In genomic region chr19:35130761-35131720, GRCh38 we compare ENCODE assay signal across 25 cellular contexts. TPM values are rescaled to one million over a fixed set of nuclear protein-coding genes. Genes with fewer than 3 reads are reported as not detected.
"Had no signal": no experiment of that assay in that cellular context is flagged by ENCODE, and none has a peak within 500 bp of the region (broad histone marks: within the 10 kb centered on the region; RNA-seq: fewer than 3 reads in every experiment).

No MANE protein-coding gene starts in this region.

- H3K36me3 Mint-ChIP-seq: activated CD4-positive, alpha-beta memory T cell treated with anti-CD3 and anti-CD28 coated beads for 36 hours; activated CD8-positive, alpha-beta memory T cell treated with anti-CD3 and anti-CD28 coated beads, Interleukin-2, amount 10 ng/mL, durations not matched to agents 7 days and 5 days; activated naive CD4-positive, alpha-beta T cell treated with anti-CD3 and anti-CD28 coated beads, Interleukin-2, amount 50 U/mL, for 24 hours; stimulated activated naive B cell treated with anti-CD40 and anti-IgM and Interleukin-4, amounts not matched to agents 10 μg/mL and 1 μg/mL and 100 μg/mL, for 72 hours had no signal

- H3K27me3 Mint-ChIP-seq: activated CD4-positive, alpha-beta memory T cell treated with anti-CD3 and anti-CD28 coated beads for 36 hours; activated CD8-positive, alpha-beta memory T cell treated with anti-CD3 and anti-CD28 coated beads, Interleukin-2, amount 10 ng/mL, durations not matched to agents 7 days and 5 days; activated naive CD4-positive, alpha-beta T cell treated with anti-CD3 and anti-CD28 coated beads, Interleukin-2, amount 50 U/mL, for 24 hours; memory B cell; stimulated activated naive B cell treated with anti-CD40 and anti-IgM and Interleukin-4, amounts not matched to agents 10 μg/mL and 1 μg/mL and 100 μg/mL, for 72 hours had no signal

- H3K9me3 Mint-ChIP-seq: activated CD4-positive, alpha-beta memory T cell treated with anti-CD3 and anti-CD28 coated beads for 36 hours; activated naive CD4-positive, alpha-beta T cell treated with anti-CD3 and anti-CD28 coated beads, Interleukin-2, amount 50 U/mL, for 24 hours; nephron had no signal

- H3K27ac ChIP-seq: body of pancreas, left ventricle myocardium inferior, skin epidermis, tibial artery had no signal

- H3K36me3 ChIP-seq: left ventricle myocardium inferior, tibial artery had no signal

- H3K4me3 ChIP-seq: body of pancreas, left ventricle myocardium inferior, skin epidermis, tibial artery had no signal

- H3K4me3 Mint-ChIP-seq: activated CD4-positive, alpha-beta memory T cell treated with anti-CD3 and anti-CD28 coated beads for 36 hours; activated CD8-positive, alpha-beta memory T cell treated with anti-CD3 and anti-CD28 coated beads, Interleukin-2, amount 10 ng/mL, durations not matched to agents 7 days and 5 days; activated naive CD4-positive, alpha-beta T cell treated with anti-CD3 and anti-CD28 coated beads, Interleukin-2, amount 50 U/mL, for 24 hours; memory B cell; nephron; stimulated activated naive B cell treated with anti-CD40 and anti-IgM and Interleukin-4, amounts not matched to agents 10 μg/mL and 1 μg/mL and 100 μg/mL, for 72 hours had no signal

- H3K27me3 ChIP-seq: body of pancreas, tibial artery had no signal

- DNase-seq: activated CD4-positive, alpha-beta memory T cell treated with anti-CD3 and anti-CD28 coated beads for 36 hours; activated CD8-positive, alpha-beta memory T cell treated with anti-CD3 and anti-CD28 coated beads, Interleukin-2, amount 10 ng/mL, durations not matched to agents 7 days and 5 days; activated T-cell treated with anti-CD3 and anti-CD28 coated beads, Interleukin-2, amount 50 U/mL, for 1 hour; amniotic stem cell; body of pancreas; central memory CD4-positive, alpha-beta T cell; cortex of kidney; effector CD8-positive, alpha-beta T cell; foreskin melanocyte; head of caudate nucleus; left ventricle myocardium inferior; occipital lobe; stimulated activated CD4-positive, alpha-beta T cell treated with anti-CD3 and anti-CD28 coated beads, Interleukin-15, amount 100 ng/mL, for 24 hours; stimulated activated CD4-positive, alpha-beta T cell treated with anti-CD3 and anti-CD28 coated beads, Interleukin-4, amount 100 ng/mL, for 1 hour; stimulated activated naive B cell treated with anti-CD40 and anti-IgM and Interleukin-4, amounts not matched to agents 10 μg/mL and 1 μg/mL and 100 μg/mL, for 72 hours; T-helper 1 cell; tibial artery had no signal

- H3K27ac Mint-ChIP-seq: activated CD4-positive, alpha-beta memory T cell treated with anti-CD3 and anti-CD28 coated beads for 36 hours; activated CD8-positive, alpha-beta memory T cell treated with anti-CD3 and anti-CD28 coated beads, Interleukin-2, amount 10 ng/mL, durations not matched to agents 7 days and 5 days; activated naive CD4-positive, alpha-beta T cell treated with anti-CD3 and anti-CD28 coated beads, Interleukin-2, amount 50 U/mL, for 24 hours; memory B cell; stimulated activated naive B cell treated with anti-CD40 and anti-IgM and Interleukin-4, amounts not matched to agents 10 μg/mL and 1 μg/mL and 100 μg/mL, for 72 hours had no signal

- ATAC-seq: activated CD8-positive, alpha-beta memory T cell treated with anti-CD3 and anti-CD28 coated beads, Interleukin-2, amount 10 ng/mL, durations not matched to agents 7 days and 5 days; body of pancreas; right cardiac atrium; SK-N-SH treated with all-trans-retinoic acid at 6 μM for 48 hours; stimulated activated naive B cell treated with anti-CD40 and anti-IgM and Interleukin-4, amounts not matched to agents 10 μg/mL and 1 μg/mL and 100 μg/mL, for 72 hours had no signal

- H3K9me3 ChIP-seq: body of pancreas, left ventricle myocardium inferior, tibial artery had no signal

RNA-seq across cellular contexts. Expression of gene LGI4, which starts 3.8 kb away (rescaled TPM):
- total RNA-seq: activated CD8-positive, alpha-beta memory T cell treated with anti-CD3 and anti-CD28 coated beads, Interleukin-2, amount 10 ng/mL, durations not matched to agents 7 days and 5 days; endothelial cell of umbilical vein had no signal

RNA-seq across cellular contexts. Expression of gene FXYD1, which starts 7.6 kb away (rescaled TPM):
- total RNA-seq: endothelial cell of umbilical vein, occipital lobe had no signal

RNA-seq across cellular contexts. Expression of gene FXYD7, which starts 12.0 kb away (rescaled TPM):
- total RNA-seq: endothelial cell of umbilical vein, left ventricle myocardium inferior had no signal

RNA-seq across cellular contexts. Expression of gene FXYD3, which starts 15.4 kb away (rescaled TPM):
- total RNA-seq: activated CD4-positive, alpha-beta memory T cell treated with anti-CD3 and anti-CD28 coated beads for 36 hours; activated CD8-positive, alpha-beta memory T cell treated with anti-CD3 and anti-CD28 coated beads, Interleukin-2, amount 10 ng/mL, durations not matched to agents 7 days and 5 days; endothelial cell of umbilical vein; occipital lobe; posterior vena cava had no signal

RNA-seq across cellular contexts. Expression of gene FXYD5, which starts 23.5 kb away (rescaled TPM):
- total RNA-seq: occipital lobe had no signal
